11 cellular contexts compared by ENCODE assay signal in genomic region chr3:81554348-81554747, GRCh38.
DNase-seq lines count a peak whose midpoint lies in the region; ATAC-seq, FAIRE-seq and TF ChIP-seq lines count a peak whose summit lies in the region.
"Had no signal": no experiment of that assay in that cellular context is flagged by ENCODE, and none has a peak within 500 bp of the region (broad histone marks: within the 10 kb centered on the region; RNA-seq: fewer than 3 reads in every experiment).

No MANE protein-coding gene starts in this region.

- peak; percentile 63 for ATAC-seq in GM19397 (IDR thresholded peaks at IDR 0.05; ENCODE audit: unreplicated experiment)
- ATAC-seq in HG03108 (IDR thresholded peaks at IDR 0.05; ENCODE audit: unreplicated experiment): peak; percentile 64
- ATAC-seq: gastroesophageal sphincter had no signal

- H3K4me3 ChIP-seq in astrocyte (ENCODE audit: insufficient read depth, low read depth, low read length) (no peak overlapping the region), prostate gland (no peak overlapping the region)
- H3K4me3 ChIP-seq: gastroesophageal sphincter had no signal

- H3K27me3 ChIP-seq in astrocyte (ENCODE audit: insufficient read depth, low read length) (no peaks in the 10 kb centered on the region), prostate gland (replicated peaks; ENCODE audit: insufficient read depth) (no peaks in the 10 kb centered on the region)
- H3K27me3 ChIP-seq: gastroesophageal sphincter had no signal

- TF ChIP-seq CTCF in astrocyte (IDR thresholded peaks at IDR 0.05; ENCODE audit: insufficient read depth, low read depth, low read length) (no peak), prostate gland (IDR thresholded peaks at IDR 0.05) (no peak)

- WGBS in prostate gland: 42% methylated on average over 1 of the region's 1 CpG

- H3K36me3 ChIP-seq in astrocyte (ENCODE audit: insufficient read depth, low read length): no peaks in the 10 kb centered on the region
- H3K36me3 ChIP-seq in prostate gland: no peaks in the 10 kb centered on the region
- H3K36me3 ChIP-seq: gastroesophageal sphincter had no signal

- H3K4me1 ChIP-seq in astrocyte (ENCODE audit: insufficient read depth, low read length) (no peaks in the 10 kb centered on the region), prostate gland (replicated peaks) (no peaks in the 10 kb centered on the region)

- H3K9me3 ChIP-seq in astrocyte (ENCODE audit: insufficient read depth, low read depth, low read length) (no peaks in the 10 kb centered on the region), prostate gland (no peaks in the 10 kb centered on the region)
- H3K9me3 ChIP-seq: gastroesophageal sphincter had no signal

- TF ChIP-seq POLR2A in prostate gland (IDR thresholded peaks at IDR 0.05): no peak

- H3K27me3 Mint-ChIP-seq in astrocyte (ENCODE audit: low read depth, unreplicated experiment): no peaks in the 10 kb centered on the region
- H3K27me3 Mint-ChIP-seq: activated naive CD8-positive, alpha-beta T cell had no signal

- H2AFZ ChIP-seq in astrocyte (ENCODE audit: low read depth, low read length): no peak overlapping the region

- H3K4me1 Mint-ChIP-seq in astrocyte (ENCODE audit: low read depth, unreplicated experiment): peaks cover 8% of the 10 kb centered on the region
- H3K4me1 Mint-ChIP-seq: neural crest cell had no signal

- no peak overlapping the region for H3K4me2 ChIP-seq in astrocyte (ENCODE audit: low read length)

- H3K36me3 Mint-ChIP-seq in astrocyte (ENCODE audit: low read depth, unreplicated experiment): peaks cover 6% of the 10 kb centered on the region

- H3K9ac ChIP-seq in astrocyte (ENCODE audit: low read length): no peak overlapping the region

- H3K79me2 ChIP-seq in astrocyte (ENCODE audit: insufficient read depth, low read length): no peaks in the 10 kb centered on the region

- FAIRE-seq in astrocyte (lab: Jason Lieb, UNC): no peak

- DNase-seq in astrocyte (ENCODE audit: low read depth) (peak; percentile 83), prostate gland (ENCODE audit: low spot score) (peak; percentile 13), activated gamma-delta T cell (lab: John Stamatoyannopoulos, UW) (no peak), RPMI8226 (no peak)
- DNase-seq in stimulated activated CD4-positive, alpha-beta T cell treated with anti-CD3 and anti-CD28 coated beads, Interleukin-4, amount 100 ng/mL, for 4 hours: no peak
- DNase-seq: NCI-H2171 had no signal

- H3K27ac ChIP-seq in astrocyte (ENCODE audit: low read depth, low read length): no peak overlapping the region
- no peak overlapping the region for H3K27ac ChIP-seq in prostate gland
- H3K27ac ChIP-seq: gastroesophageal sphincter had no signal

- no peak overlapping the region for H3K4me3 Mint-ChIP-seq in astrocyte (ENCODE audit: unreplicated experiment)
- H3K4me3 Mint-ChIP-seq: activated naive CD8-positive, alpha-beta T cell; neural crest cell had no signal

- H3K9me3 Mint-ChIP-seq in astrocyte (ENCODE audit: unreplicated experiment): peaks cover 3% of the 10 kb centered on the region

- no peak overlapping the region for H3K27ac Mint-ChIP-seq in astrocyte (ENCODE audit: unreplicated experiment)
- H3K27ac Mint-ChIP-seq: activated naive CD8-positive, alpha-beta T cell had no signal

- no peaks in the 10 kb centered on the region for H4K20me1 ChIP-seq in astrocyte (ENCODE audit: insufficient read depth, low read length)

- intact Hi-C loops in prostate gland (cut with DNase I): no loop called here

Comparison
In these comparisons a context has a peak if more than half of its experiments do, and no peak if none do; other contexts are left out.
1. DNase-seq: peak in astrocyte (single experiment) and prostate gland (single experiment); none in activated gamma-delta T cell (single experiment), stimulated activated CD4-positive, alpha-beta T cell treated with anti-CD3 and anti-CD28 coated beads, Interleukin-4, amount 100 ng/mL, for 4 hours (0 of 2) and RPMI8226 (single experiment).